6 cellular contexts compared by ENCODE assay signal in genomic region chr2:31147645-31148044, GRCh38. TPM values are rescaled to one million over a fixed set of nuclear protein-coding genes. Genes with fewer than 3 reads are reported as not detected.
"Had no signal": no experiment of that assay in that cellular context is flagged by ENCODE, and none has a peak within 500 bp of the region (broad histone marks: within the 10 kb centered on the region; RNA-seq: fewer than 3 reads in every experiment).

No MANE protein-coding gene starts in this region.

- H3K36me3 Mint-ChIP-seq: IgD-negative memory B cell had no signal

- H3K27me3 Mint-ChIP-seq: IgD-negative memory B cell had no signal

- H3K4me3 Mint-ChIP-seq: IgD-negative memory B cell had no signal

- H3K27ac Mint-ChIP-seq: IgD-negative memory B cell had no signal

- DNase-seq: IMR-90, KBM-7, KG1 had no signal

- ATAC-seq: HepG2, K562 had no signal

RNA-seq across cellular contexts. Expression of gene GALNT14, which starts 9.4 kb away (rescaled TPM):
- total RNA-seq: HepG2, K562 had no signal
